8 cellular contexts compared by ENCODE assay signal in genomic region chr10:32446701-32447406, GRCh38. TPM values are rescaled to one million over a fixed set of nuclear protein-coding genes. Genes with fewer than 3 reads are reported as not detected.
A peak's percentile ranks its signal among the peaks of the same experiment; 100 is the strongest.
DNase-seq lines count a peak whose midpoint lies in the region; ATAC-seq and TF ChIP-seq lines count a peak whose summit lies in the region.

No MANE protein-coding gene starts in this region.

- ATAC-seq in activated CD8-positive, alpha-beta T cell treated with anti-CD3 and anti-CD28 coated beads, Interleukin-2, amount 10 ng/mL, durations not matched to agents 7 days and 5 days = no peak
- no peak for ATAC-seq in HG02885 (IDR thresholded peaks at IDR 0.05; ENCODE audit: poor library complexity, unreplicated experiment)
- no peak for ATAC-seq in GM19452 (IDR thresholded peaks at IDR 0.05; ENCODE audit: unreplicated experiment)

- H3K4me1 Mint-ChIP-seq in activated CD8-positive, alpha-beta T cell treated with anti-CD3 and anti-CD28 coated beads, Interleukin-2, amount 10 ng/mL, durations not matched to agents 7 days and 5 days (ENCODE audit: low read depth) = peaks cover 13% of the 10 kb centered on the region

- peak overlapping the region; percentile 99 for H3K27ac Mint-ChIP-seq in activated CD8-positive, alpha-beta T cell treated with anti-CD3 and anti-CD28 coated beads, Interleukin-2, amount 10 ng/mL, durations not matched to agents 7 days and 5 days

- H3K79me2 ChIP-seq in KMS-11 (ENCODE audit: insufficient read depth, low read depth) (no peaks in the 10 kb centered on the region), parathyroid adenoma (no peaks in the 10 kb centered on the region)

- peaks cover 6% of the 10 kb centered on the region for H3K9me3 Mint-ChIP-seq in activated CD8-positive, alpha-beta T cell treated with anti-CD3 and anti-CD28 coated beads, Interleukin-2, amount 10 ng/mL, durations not matched to agents 7 days and 5 days (ENCODE audit: insufficient read depth)

- H3K4me1 ChIP-seq in KMS-11 (ENCODE audit: low read depth, poor library complexity, severe bottlenecking) (peaks cover 8% of the 10 kb centered on the region), parathyroid adenoma (peaks cover 3% of the 10 kb centered on the region)

- no peaks in the 10 kb centered on the region for H3K27me3 ChIP-seq in KMS-11 (ENCODE audit: insufficient read depth, low read depth)
- no peaks in the 10 kb centered on the region for H3K27me3 ChIP-seq in parathyroid adenoma (ENCODE audit: control insufficient read depth, insufficient read depth, low read length)

- peaks cover 15% of the 10 kb centered on the region for H3K36me3 Mint-ChIP-seq in activated CD8-positive, alpha-beta T cell treated with anti-CD3 and anti-CD28 coated beads, Interleukin-2, amount 10 ng/mL, durations not matched to agents 7 days and 5 days (ENCODE audit: low read depth)

- POLR2A ChIA-PET in activated CD8-positive, alpha-beta T cell treated with anti-CD3 and anti-CD28 coated beads, Interleukin-2, amount 10 ng/mL, durations not matched to agents 7 days and 5 days (lab: Charles Lee) = no interaction called here

- TF ChIP-seq CTCF in KMS-11 (conservative IDR thresholded peaks at IDR 0.05; ENCODE audit: low read depth, low read length) (no peak), parathyroid adenoma (IDR thresholded peaks at IDR 0.05) (no peak)

- peak overlapping the region; percentile 63 for H3K4me3 ChIP-seq in KMS-11 (IDR thresholded peaks at IDR 0.05; ENCODE audit: insufficient read depth, low read depth, low read length)
- peak overlapping the region; percentile 88 for H3K4me3 ChIP-seq in parathyroid adenoma (ENCODE audit: low read depth, low read length)

- H3K36me3 ChIP-seq in KMS-11 (ENCODE audit: insufficient read depth) (no peaks in the 10 kb centered on the region), parathyroid adenoma (ENCODE audit: control insufficient read depth, insufficient read depth, low read length) (no peaks in the 10 kb centered on the region)

- CTCF ChIA-PET in activated CD8-positive, alpha-beta T cell treated with anti-CD3 and anti-CD28 coated beads, Interleukin-2, amount 10 ng/mL, durations not matched to agents 7 days and 5 days (lab: Charles Lee) = no interaction called here

- no peaks in the 10 kb centered on the region for H3K9me3 ChIP-seq in parathyroid adenoma (ENCODE audit: control insufficient read depth, low read length)

- H3K4me2 ChIP-seq in KMS-11 = peak overlapping the region; percentile 59
- H3K4me2 ChIP-seq in parathyroid adenoma (ENCODE audit: low read length) = peak overlapping the region; percentile 89

- H3K9ac ChIP-seq in KMS-11 (peak overlapping the region; percentile 84), parathyroid adenoma (no peak overlapping the region)

- H3K27me3 Mint-ChIP-seq in activated CD8-positive, alpha-beta T cell treated with anti-CD3 and anti-CD28 coated beads, Interleukin-2, amount 10 ng/mL, durations not matched to agents 7 days and 5 days (ENCODE audit: low read depth) = peaks cover 2% of the 10 kb centered on the region

- H3K27ac ChIP-seq in KMS-11 = peak overlapping the region; percentile 89
- H3K27ac ChIP-seq in parathyroid adenoma = peak overlapping the region; percentile 95

- H2AFZ ChIP-seq in KMS-11 (ENCODE audit: low read depth) (peak overlapping the region; percentile 95), parathyroid adenoma (peak overlapping the region; percentile 88)

- DNase-seq in NCI-H146 (lab: John Stamatoyannopoulos, UW) (peak; percentile 6), NCI-H146 treated with DMSO at 0.1 percent for 48 hours (lab: John Stamatoyannopoulos, UW; ENCODE audit: unreplicated experiment) (no peak), glomerular visceral epithelial cell (ENCODE audit: extremely low spot score) (peak; percentile 23)
- no peak for DNase-seq in activated CD8-positive, alpha-beta T cell treated with anti-CD3 and anti-CD28 coated beads, Interleukin-2, amount 10 ng/mL, durations not matched to agents 7 days and 5 days

- no peaks in the 10 kb centered on the region for H4K20me1 ChIP-seq in KMS-11 (ENCODE audit: insufficient read depth)

- peak overlapping the region; percentile 98 for H3K4me3 Mint-ChIP-seq in activated CD8-positive, alpha-beta T cell treated with anti-CD3 and anti-CD28 coated beads, Interleukin-2, amount 10 ng/mL, durations not matched to agents 7 days and 5 days

RNA-seq across cellular contexts. Expression of gene CCDC7, which starts 0.9 kb away (rescaled TPM):
- total RNA-seq in activated CD8-positive, alpha-beta T cell treated with anti-CD3 and anti-CD28 coated beads, Interleukin-2, amount 10 ng/mL, durations not matched to agents 7 days and 5 days = 10 to 100 TPM; 15.7 to 15.8 TPM

Comparison
In these comparisons a context has a peak if more than half of its experiments do, and no peak if none do; other contexts are left out.
1. DNase-seq: peak in NCI-H146 (single experiment) and glomerular visceral epithelial cell (single experiment); none in NCI-H146 treated with DMSO at 0.1 percent for 48 hours (single experiment) and activated CD8-positive, alpha-beta T cell treated with anti-CD3 and anti-CD28 coated beads, Interleukin-2, amount 10 ng/mL, durations not matched to agents 7 days and 5 days (single experiment).